Comparison of ENCODE assay signal across 7 cellular contexts in the genomic region with DNA sequence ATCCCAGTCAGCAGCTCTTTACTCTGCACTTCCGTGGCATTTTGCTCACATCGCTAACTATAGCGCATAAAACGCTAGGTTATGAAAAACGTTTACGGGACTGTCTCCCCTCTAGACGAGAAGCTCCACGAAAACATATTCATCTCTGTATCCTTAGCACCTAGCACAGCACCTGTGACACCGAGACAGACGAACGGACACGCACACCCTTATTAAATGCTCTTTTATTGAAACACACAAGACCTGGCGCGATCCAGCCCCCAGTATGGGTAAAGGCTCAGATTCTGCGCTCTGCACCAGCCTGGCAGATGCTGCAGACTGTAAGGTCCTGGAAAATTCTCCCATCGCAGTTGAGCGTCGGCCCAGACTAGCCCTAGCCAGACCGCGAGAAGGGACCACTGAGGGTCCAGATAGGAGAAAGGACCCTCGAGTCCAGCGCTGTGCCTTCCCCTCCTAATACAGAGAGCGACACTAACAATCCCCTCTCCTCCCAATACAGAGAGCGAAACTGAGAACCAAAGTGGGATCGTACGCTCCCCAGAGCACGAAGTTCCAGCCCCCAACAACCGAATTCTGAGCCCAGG. TPM values are rescaled to one million over a fixed set of nuclear protein-coding genes. Genes with fewer than 3 reads are reported as not detected.
DNase-seq lines count a peak whose midpoint lies in the region; ATAC-seq, FAIRE-seq and TF ChIP-seq lines count a peak whose summit lies in the region.

No MANE protein-coding gene starts in this region.

- CTCF ChIA-PET in T-cell (lab: Charles Lee), result interaction anchor here in 1 of 2 donors (2.4 kb wide), 1 partner anchor 17 kb away, joined by 18 read pairs; no protein-coding TSS in a partner anchor
- CTCF ChIA-PET in H1 (lab: Charles Lee; ENCODE audit: partially characterized antibody), result interaction anchor here (1.1 kb wide), 1 partner anchor 28 kb away, joined by 3 read pairs; no protein-coding TSS in a partner anchor

- no peaks in the 10 kb centered on the region for H4K20me1 ChIP-seq in H1 (replicated peaks in 1 of 2; ENCODE audit: control insufficient read depth in 1 of 2, insufficient read depth in 2 of 2, low read length in 2 of 2)

- peak overlapping the region; percentile 47 to 96 for H3K27ac Mint-ChIP-seq in T-cell

- TF ChIP-seq CTCF in GM06990 (IDR thresholded peaks at IDR 0.05; ENCODE audit: insufficient read depth, low read length, poor library complexity, severe bottlenecking), result no peak
- TF ChIP-seq CTCF in H1 (IDR thresholded peaks at IDR 0.05; ENCODE audit: control extremely low read depth in 1 of 3, insufficient read depth in 1 of 3, low read depth in 1 of 3, low read length in 3 of 3), result no peak

- peak overlapping the region; percentile 99 for H2AFZ ChIP-seq in H1 (ENCODE audit: low read length)

- H2AK5ac ChIP-seq in H1 (ENCODE audit: low read depth, low read length), result no peak overlapping the region
- H2AK5ac ChIP-seq in mesendoderm (ENCODE audit: low read length), result no peak overlapping the region

- H3K4me1 Mint-ChIP-seq in T-cell, result peaks cover 41 to 57% (median 41%) of the 10 kb centered on the region in 3 donors

- H3K56ac ChIP-seq in H1 (replicated peaks; ENCODE audit: insufficient read length, low read depth, low read length) (no peak overlapping the region), mesendoderm (ENCODE audit: low read length) (peak overlapping the region; percentile 97)

- POLR2A ChIA-PET in T-cell (lab: Charles Lee) (interaction anchor here in 1 of 2 donors (0.6 kb wide), 1 partner anchor 129 kb away, joined by 5 read pairs; no protein-coding TSS in a partner anchor), H1 (lab: Charles Lee; ENCODE audit: partially characterized antibody) (interaction anchor here (1.1 to 1.6 kb wide), 2 partner anchors 16 to 25 kb away, joined by 3 to 7 read pairs; no protein-coding TSS in a partner anchor)

- no peak overlapping the region for H4K91ac ChIP-seq in H1 (replicated peaks; ENCODE audit: insufficient read length, low read length)

- no peaks in the 10 kb centered on the region for H3K9me3 ChIP-seq in HUES6 (ENCODE audit: control insufficient read depth, insufficient read depth, low read depth, low read length)
- H3K9me3 ChIP-seq in H1 (ENCODE audit: insufficient read depth in 2 of 2, low read depth in 1 of 2, low read length in 1 of 2), result no peaks in the 10 kb centered on the region
- no peaks in the 10 kb centered on the region for H3K9me3 ChIP-seq in thymus (ENCODE audit: control insufficient read depth)

- peaks cover 0 to 2% of the 10 kb centered on the region in 2 donors for H3K27me3 Mint-ChIP-seq in T-cell

- H2BK5ac ChIP-seq in H1 (ENCODE audit: low read depth, low read length) (peak overlapping the region; percentile 55; the same call in 1 of the 2 replicates), mesendoderm (ENCODE audit: low read length) (no peak overlapping the region)

- H3K79me1 ChIP-seq in H1 (ENCODE audit: low read depth, low read length) (no peaks in the 10 kb centered on the region), mesendoderm (ENCODE audit: low read length) (peaks cover 11% of the 10 kb centered on the region)

- peaks cover 0 to 19% of the 10 kb centered on the region in 2 experiments; a peak in 2 of 4 replicates for H3K79me2 ChIP-seq in H1 (ENCODE audit: control insufficient read depth in 1 of 2, insufficient read depth in 2 of 2, low read length in 2 of 2)
- peaks cover 5% of the 10 kb centered on the region for H3K79me2 ChIP-seq in mesendoderm (ENCODE audit: control insufficient read depth, insufficient read depth, low read length)

- no peak for TF ChIP-seq RAD21 in H1 (IDR thresholded peaks at IDR 0.05 in 1 of 2, conservative IDR thresholded peaks at IDR 0.05 in 1 of 2; ENCODE audit: low read depth in 2 of 2, low read length in 2 of 2)

- H3K23me2 ChIP-seq in H1 (ENCODE audit: low read depth, low read length), result peaks cover 6% of the 10 kb centered on the region

- no peak overlapping the region for H3K14ac ChIP-seq in H1 (ENCODE audit: insufficient read length)

- H3K27ac ChIP-seq in HUES6 (ENCODE audit: low read depth, low read length) (no peak overlapping the region), H1 (ENCODE audit: low read depth, low read length) (no peak overlapping the region), mesendoderm (ENCODE audit: low read depth, low read length) (no peak overlapping the region), thymus (ENCODE audit: low read depth) (no peak overlapping the region)

- no peak overlapping the region for H3K18ac ChIP-seq in H1 (ENCODE audit: extremely low read depth, low read length)
- H3K18ac ChIP-seq in mesendoderm (ENCODE audit: low read length), result no peak overlapping the region

- no peak overlapping the region for H3K4ac ChIP-seq in H1 (replicated peaks; ENCODE audit: insufficient read length, low read depth, low read length)
- H3K4ac ChIP-seq in mesendoderm (ENCODE audit: low read depth, low read length), result peak overlapping the region; percentile 41

- H3K4me3 Mint-ChIP-seq in T-cell, result peak overlapping the region; percentile 98 to 100 (median 100)

- no peaks in the 10 kb centered on the region for H3K36me3 ChIP-seq in GM06990 (ENCODE audit: control insufficient read depth, insufficient read depth, low read length)
- no peaks in the 10 kb centered on the region for H3K36me3 ChIP-seq in HUES6 (ENCODE audit: control insufficient read depth, insufficient read depth, low read length)
- no peaks in the 10 kb centered on the region for H3K36me3 ChIP-seq in H1 (ENCODE audit: control insufficient read depth in 2 of 4, insufficient read depth in 4 of 4, low read length in 3 of 4)
- H3K36me3 ChIP-seq in mesendoderm (ENCODE audit: control insufficient read depth, insufficient read depth, low read length), result no peaks in the 10 kb centered on the region
- no peaks in the 10 kb centered on the region for H3K36me3 ChIP-seq in thymus (ENCODE audit: control insufficient read depth, insufficient read depth)

- TF ChIP-seq EP300 in H1 (IDR thresholded peaks at IDR 0.05; ENCODE audit: borderline replicate concordance in 1 of 2, low read depth in 2 of 2, low read length in 2 of 2), result no peak

- peak overlapping the region; percentile 86 for H3K4me3 ChIP-seq in GM06990 (replicated peaks; ENCODE audit: low read depth, low read length)
- peak overlapping the region; percentile 98 for H3K4me3 ChIP-seq in HUES6 (ENCODE audit: low read depth, low read length)
- peak overlapping the region; percentile 88 to 98 (median 96) for H3K4me3 ChIP-seq in H1 (ENCODE audit: extremely low read depth in 1 of 4, insufficient read depth in 2 of 4, low read depth in 3 of 4, low read length in 4 of 4)
- peak overlapping the region; percentile 97 for H3K4me3 ChIP-seq in mesendoderm (ENCODE audit: low read length)
- H3K4me3 ChIP-seq in thymus (ENCODE audit: low read length), result peak overlapping the region; percentile 83

- peak overlapping the region; percentile 83 for H3K9ac ChIP-seq in HUES6 (ENCODE audit: low read length)
- H3K9ac ChIP-seq in H1 (replicated peaks in 1 of 4; ENCODE audit: extremely low read depth in 1 of 4, low read depth in 3 of 4, low read length in 3 of 4), result peak overlapping the region; percentile 9 to 92 (median 60)
- peak overlapping the region; percentile 91 for H3K9ac ChIP-seq in mesendoderm (ENCODE audit: low read length)

- H2BK120ac ChIP-seq in H1 (replicated peaks; ENCODE audit: low read depth, low read length) (no peak overlapping the region), mesendoderm (ENCODE audit: low read depth, low read length) (no peak overlapping the region)

- H2BK12ac ChIP-seq in H1 (ENCODE audit: low read depth, low read length), result no peak overlapping the region

- H4K8ac ChIP-seq in H1 (ENCODE audit: extremely low read depth, insufficient read depth, low read length) (peak overlapping the region; percentile 62; the same call in 1 of the 2 replicates), mesendoderm (ENCODE audit: low read depth, low read length) (no peak overlapping the region)

- no peaks in the 10 kb centered on the region for H3K9me3 Mint-ChIP-seq in T-cell

- FAIRE-seq in H1 (lab: Jason Lieb, UNC), result no peak

- H3K4me1 ChIP-seq in HUES6 (ENCODE audit: control insufficient read depth, insufficient read depth, low read length) (peaks cover 7% of the 10 kb centered on the region; the same call in 1 of the 2 replicates), H1 (replicated peaks in 1 of 4; ENCODE audit: control insufficient read depth in 3 of 4, insufficient read depth in 4 of 4, low read length in 3 of 4) (peaks cover 0 to 4% (median 0%) of the 10 kb centered on the region in 4 experiments; a peak in 1 of 7 replicates), mesendoderm (ENCODE audit: control insufficient read depth, low read depth, low read length) (no peaks in the 10 kb centered on the region), thymus (ENCODE audit: control insufficient read depth, insufficient read depth, low read length) (peaks cover 5% of the 10 kb centered on the region)

- H3K36me3 Mint-ChIP-seq in T-cell, result peaks cover 3% of the 10 kb centered on the region

- H2BK20ac ChIP-seq in H1 (ENCODE audit: low read length), result no peak overlapping the region

- H3K27me3 ChIP-seq in GM06990 (replicated peaks; ENCODE audit: control insufficient read depth, insufficient read depth, low read length) (no peaks in the 10 kb centered on the region), HUES6 (ENCODE audit: control insufficient read depth, insufficient read depth, low read length) (no peaks in the 10 kb centered on the region), H1 (replicated peaks in 1 of 4; ENCODE audit: control insufficient read depth in 3 of 4, extremely low read depth in 1 of 4, insufficient read depth in 3 of 4, low read length in 3 of 4) (no peaks in the 10 kb centered on the region), mesendoderm (ENCODE audit: insufficient read depth, low read length, poor library complexity) (no peaks in the 10 kb centered on the region), thymus (ENCODE audit: control insufficient read depth, insufficient read depth) (no peaks in the 10 kb centered on the region)

- H2BK15ac ChIP-seq in H1 (ENCODE audit: low read length) (no peak overlapping the region), mesendoderm (replicated peaks; ENCODE audit: low read depth) (no peak overlapping the region)

- ATAC-seq in GM21619 (IDR thresholded peaks at IDR 0.05; ENCODE audit: unreplicated experiment), result peak; percentile 37
- peak; percentile 36 to 44 (median 42) for ATAC-seq in T-cell (replicated peaks in 1 of 4)

- DNase-seq in GM06990 (ENCODE audit: extremely low read depth, insufficient read length), result no peak
- DNase-seq in T-cell, result peak in 4 of 34 experiments; percentile 1 to 7 (median 6)
- DNase-seq in H1 (ENCODE audit: low read depth in 1 of 2, low spot score in 2 of 2), result peak in 1 of 2 experiments; percentile 46
- peak; percentile 40 for DNase-seq in mesendoderm

- no peak for TF ChIP-seq POLR2A in H1 (IDR thresholded peaks at IDR 0.05; ENCODE audit: control extremely low read depth in 1 of 2, low read depth in 2 of 2, low read length in 2 of 2)

- H3K4me2 ChIP-seq in H1 (ENCODE audit: insufficient read depth in 1 of 2, low read depth in 2 of 2, low read length in 2 of 2) (peak overlapping the region; percentile 94 to 99), mesendoderm (ENCODE audit: low read length) (peak overlapping the region; percentile 97)

- H3K23ac ChIP-seq in H1 (ENCODE audit: insufficient read length) (no peak overlapping the region), mesendoderm (ENCODE audit: low read length) (peak overlapping the region; percentile 25)

- 4% methylated on average over 23 of the region's 28 CpGs; no CpG with 5 or more reads in 1 of the 2 experiments for WGBS in H1 (ENCODE audit: extremely low coverage in 1 of 2, insufficient coverage in 1 of 2, insufficient read length in 1 of 2, insufficient replicate concordance in 2 of 2, low coverage in 1 of 2, low lambda C conversion rate in 2 of 2, missing lambda C conversion rate in 1 of 2), 2 experiments
- WGBS in mesendoderm (ENCODE audit: extremely low coverage, insufficient coverage, low lambda C conversion rate), result no CpG with 5 or more reads among the region's 28 CpGs
- WGBS in thymus, result under 1% methylated on average over 28 of the region's 28 CpGs

- H4K5ac ChIP-seq in H1 (ENCODE audit: insufficient read length, low read depth, low read length), result no peak overlapping the region
- no peak overlapping the region for H4K5ac ChIP-seq in mesendoderm (ENCODE audit: low read length)

RNA-seq across cellular contexts. Expression of a gene that starts 0.6 kb away (rescaled TPM):
- 10 to 100 TPM; 32.0 to 36.6 (median 33.1) TPM for total RNA-seq in T-cell
- 34.1 and 34.8 TPM in 2 replicates for total RNA-seq in H1 (2021; fragmentation: NEBNext Ultra II Directional; extraction: Animal tissue kit (Norgen Biotek cat#: 25700))
- polyA plus RNA-seq in H1 (2011; rRNA removed) (16.4 and 19.6 TPM in 2 replicates), thymus (31.4 TPM)
- polyA plus RNA-seq in H1 (2011; cell fraction: cytosol; rRNA removed), result 17.7 TPM
- polyA plus RNA-seq in H1 (2011; cell fraction: nucleus; rRNA removed), result 25.9 TPM
- polyA plus RNA-seq in H1 (2012, experiment 1 of 2), result 25.7 to 28.6 TPM (median 27.5 TPM) in 4 replicates
- 2.4 TPM for polyA plus RNA-seq in H1 (2012, experiment 2 of 2)
- polyA plus RNA-seq in H1 (2013, experiment 1 of 2), result 25.4 TPM
- polyA plus RNA-seq in H1 (2013, experiment 2 of 2), result 23.0 TPM
- 70.8 and 84.9 TPM in 2 replicates for polyA minus RNA-seq in H1 (2011; rRNA and poly(A)+ RNA removed)
- 22.2 TPM for polyA minus RNA-seq in H1 (2011; cell fraction: cytosol; rRNA and poly(A)+ RNA removed)
- 56.0 TPM for polyA minus RNA-seq in H1 (2011; cell fraction: nucleus; rRNA and poly(A)+ RNA removed)
- 9.1 TPM for polyA plus RNA-seq in mesendoderm (2013, experiment 1 of 2)
- 8.5 TPM for polyA plus RNA-seq in mesendoderm (2013, experiment 2 of 2)

RNA-seq across cellular contexts. Expression of a gene that starts 31.2 kb away (rescaled TPM):
- 10 to 100 TPM; 43.0 to 46.9 (median 45.8) TPM for total RNA-seq in T-cell
- 155 and 161 TPM in 2 replicates for total RNA-seq in H1 (2021; fragmentation: NEBNext Ultra II Directional; extraction: Animal tissue kit (Norgen Biotek cat#: 25700))
- polyA plus RNA-seq in H1 (2011; rRNA removed) (28.3 and 51.1 TPM in 2 replicates), thymus (64.2 TPM)
- 90.9 TPM for polyA plus RNA-seq in H1 (2011; cell fraction: cytosol; rRNA removed)
- polyA plus RNA-seq in H1 (2011; cell fraction: nucleus; rRNA removed), result 15.6 TPM
- polyA plus RNA-seq in H1 (2012, experiment 1 of 2), result 92.5 to 157 TPM (median 115 TPM) in 4 replicates
- 11.4 TPM for polyA plus RNA-seq in H1 (2012, experiment 2 of 2)
- polyA plus RNA-seq in H1 (2013, experiment 1 of 2), result 87.2 TPM
- 85.0 TPM for polyA plus RNA-seq in H1 (2013, experiment 2 of 2)
- polyA minus RNA-seq in H1 (2011; rRNA and poly(A)+ RNA removed), result 46.2 and 64.7 TPM in 2 replicates
- polyA minus RNA-seq in H1 (2011; cell fraction: cytosol; rRNA and poly(A)+ RNA removed), result 44.8 TPM
- polyA minus RNA-seq in H1 (2011; cell fraction: nucleus; rRNA and poly(A)+ RNA removed), result 44.1 TPM
- polyA plus RNA-seq in mesendoderm (2013, experiment 1 of 2), result 134 TPM
- polyA plus RNA-seq in mesendoderm (2013, experiment 2 of 2), result 134 TPM
